Comparison of ENCODE assay signal across 19 cellular contexts in the genomic region with DNA sequence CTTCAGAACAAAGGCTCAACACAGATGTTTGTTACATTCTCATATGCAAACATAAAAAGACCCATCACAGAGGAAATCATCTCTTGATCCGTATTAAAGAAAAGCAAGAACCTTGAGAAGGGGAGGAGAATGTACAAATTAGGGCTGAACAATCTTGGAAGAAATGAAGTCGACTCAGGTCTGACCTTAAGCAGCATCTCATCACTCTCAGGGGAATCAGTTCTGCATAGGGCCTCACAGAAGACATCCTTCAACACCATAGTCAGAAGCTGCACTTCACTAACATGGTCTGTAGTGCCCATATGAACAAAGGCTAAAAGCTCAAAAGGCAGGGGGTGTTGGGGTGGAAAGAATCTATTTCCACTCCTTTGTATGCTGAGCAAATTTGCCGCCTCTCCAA. TPM values are rescaled to one million over a fixed set of nuclear protein-coding genes. Genes with fewer than 3 reads are reported as not detected.
DNase-seq lines count a peak whose midpoint lies in the region; ATAC-seq, FAIRE-seq and TF ChIP-seq lines count a peak whose summit lies in the region.
"Had no signal": no experiment of that assay in that cellular context is flagged by ENCODE, and none has a peak within 500 bp of the region (broad histone marks: within the 10 kb centered on the region; RNA-seq: fewer than 3 reads in every experiment).

No MANE protein-coding gene starts in this region.

- H2AFZ ChIP-seq in astrocyte (ENCODE audit: low read depth, low read length): no peak overlapping the region

- no peak for ATAC-seq in activated naive CD4-positive, alpha-beta T cell treated with anti-CD3 and anti-CD28 coated beads, Interleukin-2, amount 50 U/mL, for 72 hours
- ATAC-seq: mucosa of descending colon had no signal

- peaks cover 6% of the 10 kb centered on the region for H3K36me3 ChIP-seq in astrocyte (ENCODE audit: insufficient read depth, low read length)
- no peaks in the 10 kb centered on the region for H3K36me3 ChIP-seq in muscle layer of colon (ENCODE audit: insufficient read depth, low read length)
- H3K36me3 ChIP-seq in subcutaneous abdominal adipose tissue (ENCODE audit: control insufficient read depth in 5 of 5, insufficient read depth in 5 of 5, low read length in 5 of 5): no peaks in the 10 kb centered on the region
- H3K36me3 ChIP-seq: prostate gland, vagina had no signal

- no peak for TF ChIP-seq CTCF in astrocyte (IDR thresholded peaks at IDR 0.05; ENCODE audit: insufficient read depth, low read depth, low read length)

- no peak overlapping the region for H3K4me3 ChIP-seq in astrocyte (ENCODE audit: insufficient read depth, low read depth, low read length)
- no peak overlapping the region for H3K4me3 ChIP-seq in muscle layer of colon (ENCODE audit: low read depth in 1 of 2, low read length in 2 of 2)
- no peak overlapping the region for H3K4me3 ChIP-seq in subcutaneous abdominal adipose tissue (ENCODE audit: low read depth in 1 of 5, low read length in 5 of 5)
- H3K4me3 ChIP-seq: mucosa of descending colon, prostate gland, vagina had no signal

- H3K9me3 Mint-ChIP-seq in activated naive CD4-positive, alpha-beta T cell treated with anti-CD3 and anti-CD28 coated beads, Interleukin-2, amount 50 U/mL, for 24 hours: no peaks in the 10 kb centered on the region
- peaks cover 0 to 4% of the 10 kb centered on the region in 2 donors for H3K9me3 Mint-ChIP-seq in activated naive CD4-positive, alpha-beta T cell treated with anti-CD3 and anti-CD28 coated beads, Interleukin-2, amount 50 U/mL, for 72 hours
- no peaks in the 10 kb centered on the region for H3K9me3 Mint-ChIP-seq in astrocyte (ENCODE audit: unreplicated experiment)

- H3K27me3 ChIP-seq in astrocyte (ENCODE audit: insufficient read depth, low read length) (no peaks in the 10 kb centered on the region), muscle layer of colon (ENCODE audit: control insufficient read depth in 1 of 2, insufficient read depth in 2 of 2, low read length in 2 of 2) (no peaks in the 10 kb centered on the region), subcutaneous abdominal adipose tissue (ENCODE audit: control insufficient read depth in 5 of 5, insufficient read depth in 4 of 5, low read length in 5 of 5) (no peaks in the 10 kb centered on the region)
- H3K27me3 ChIP-seq: vagina had no signal

- H3K4me1 Mint-ChIP-seq in activated naive CD4-positive, alpha-beta T cell treated with anti-CD3 and anti-CD28 coated beads, Interleukin-2, amount 50 U/mL, for 24 hours: peaks cover 99% of the 10 kb centered on the region
- H3K4me1 Mint-ChIP-seq in astrocyte (ENCODE audit: low read depth, unreplicated experiment): peaks cover 88% of the 10 kb centered on the region

- H3K9me3 ChIP-seq in astrocyte (ENCODE audit: insufficient read depth, low read depth, low read length) (no peaks in the 10 kb centered on the region), muscle layer of colon (ENCODE audit: low read length) (no peaks in the 10 kb centered on the region), subcutaneous abdominal adipose tissue (ENCODE audit: control insufficient read depth in 5 of 5, low read length in 5 of 5) (no peaks in the 10 kb centered on the region)
- H3K9me3 ChIP-seq: mucosa of descending colon, prostate gland, vagina had no signal

- intact Hi-C loops in head of caudate nucleus (cut with DNase I): no loop called here

- peak overlapping the region; percentile 45 for H3K4me2 ChIP-seq in astrocyte (ENCODE audit: low read length)
- H3K4me2 ChIP-seq: KMS-11 had no signal

- peaks cover 6% of the 10 kb centered on the region for H3K36me3 Mint-ChIP-seq in activated naive CD4-positive, alpha-beta T cell treated with anti-CD3 and anti-CD28 coated beads, Interleukin-2, amount 50 U/mL, for 24 hours
- H3K36me3 Mint-ChIP-seq in activated naive CD4-positive, alpha-beta T cell treated with anti-CD3 and anti-CD28 coated beads, Interleukin-2, amount 50 U/mL, for 72 hours: peaks cover 0 to 12% of the 10 kb centered on the region in 2 donors
- peaks cover 5% of the 10 kb centered on the region for H3K36me3 Mint-ChIP-seq in astrocyte (ENCODE audit: low read depth, unreplicated experiment)

- H3K27me3 Mint-ChIP-seq in activated naive CD4-positive, alpha-beta T cell treated with anti-CD3 and anti-CD28 coated beads, Interleukin-2, amount 50 U/mL, for 24 hours: no peaks in the 10 kb centered on the region
- no peaks in the 10 kb centered on the region for H3K27me3 Mint-ChIP-seq in astrocyte (ENCODE audit: low read depth, unreplicated experiment)

- H3K4me1 ChIP-seq in astrocyte (ENCODE audit: insufficient read depth, low read length): peaks cover 57% of the 10 kb centered on the region
- peaks cover 98% of the 10 kb centered on the region for H3K4me1 ChIP-seq in muscle layer of colon (ENCODE audit: insufficient read depth, low read length)
- peaks cover 17 to 87% (median 68%) of the 10 kb centered on the region in 5 donors for H3K4me1 ChIP-seq in subcutaneous abdominal adipose tissue (ENCODE audit: control insufficient read depth in 5 of 5, insufficient read depth in 5 of 5, low read length in 5 of 5)

- H3K9ac ChIP-seq in astrocyte (ENCODE audit: low read length) (no peak overlapping the region), muscle layer of colon (ENCODE audit: low read length) (no peak overlapping the region), subcutaneous abdominal adipose tissue (ENCODE audit: low read length in 5 of 5) (no peak overlapping the region)
- H3K9ac ChIP-seq: KMS-11 had no signal

- H3K27ac Mint-ChIP-seq in activated naive CD4-positive, alpha-beta T cell treated with anti-CD3 and anti-CD28 coated beads, Interleukin-2, amount 50 U/mL, for 24 hours: no peak overlapping the region
- H3K27ac Mint-ChIP-seq in activated naive CD4-positive, alpha-beta T cell treated with anti-CD3 and anti-CD28 coated beads, Interleukin-2, amount 50 U/mL, for 72 hours: peak overlapping the region in 1 of 2 donors; percentile 50
- H3K27ac Mint-ChIP-seq in astrocyte (ENCODE audit: unreplicated experiment): no peak overlapping the region

- peak overlapping the region; percentile 24 for H3K4me3 Mint-ChIP-seq in activated naive CD4-positive, alpha-beta T cell treated with anti-CD3 and anti-CD28 coated beads, Interleukin-2, amount 50 U/mL, for 24 hours
- peak overlapping the region; percentile 17 for H3K4me3 Mint-ChIP-seq in astrocyte (ENCODE audit: unreplicated experiment)

- DNase-seq in activated naive CD4-positive, alpha-beta T cell treated with anti-CD3 and anti-CD28 coated beads, Interleukin-2, amount 50 U/mL, for 72 hours (ENCODE audit: low spot score in 2 of 2): no peak
- DNase-seq in astrocyte (ENCODE audit: low read depth): no peak
- no peak for DNase-seq in DMS79 treated with DMSO at 0.1 percent for 48 hours (lab: John Stamatoyannopoulos, UW)
- no peak for DNase-seq in head of caudate nucleus
- no peak for DNase-seq in GOT3 (lab: John Stamatoyannopoulos, UW)
- DNase-seq: activated gamma-delta T cell treated with Interleukin-2 at 50 U/mL for 16 hours; hypothalamus; mucosa of descending colon; NCI-H1105; NCI-H2171; RPMI8226; stimulated activated naive CD4-positive, alpha-beta T cell treated with Interleukin-2 at 50 U/mL for 16 hours; WERI-Rb-1 had no signal

- FAIRE-seq in astrocyte (lab: Jason Lieb, UNC): no peak

- peaks cover 99% of the 10 kb centered on the region for H4K20me1 ChIP-seq in astrocyte (ENCODE audit: insufficient read depth, low read length)

- H3K27ac ChIP-seq in astrocyte (ENCODE audit: low read depth, low read length) (no peak overlapping the region), muscle layer of colon (ENCODE audit: low read depth, low read length) (peak overlapping the region; percentile 31), subcutaneous abdominal adipose tissue (ENCODE audit: low read depth, low read length) (peak overlapping the region; percentile 74)
- H3K27ac ChIP-seq: KMS-11, prostate gland, WERI-Rb-1 had no signal

- H3K79me2 ChIP-seq in astrocyte (ENCODE audit: insufficient read depth, low read length): peaks cover 100% of the 10 kb centered on the region

RNA-seq across cellular contexts. Expression of gene KLF7, which starts 10.2 kb away (rescaled TPM):
- 10 to 100 TPM; 26.8 to 28.7 TPM for total RNA-seq in activated naive CD4-positive, alpha-beta T cell treated with anti-CD3 and anti-CD28 coated beads, Interleukin-2, amount 50 U/mL, for 72 hours
- 76.5 and 81.2 TPM in 2 replicates for total RNA-seq in astrocyte
